ENCODE assay signal across 35 cellular contexts in the genomic region with DNA sequence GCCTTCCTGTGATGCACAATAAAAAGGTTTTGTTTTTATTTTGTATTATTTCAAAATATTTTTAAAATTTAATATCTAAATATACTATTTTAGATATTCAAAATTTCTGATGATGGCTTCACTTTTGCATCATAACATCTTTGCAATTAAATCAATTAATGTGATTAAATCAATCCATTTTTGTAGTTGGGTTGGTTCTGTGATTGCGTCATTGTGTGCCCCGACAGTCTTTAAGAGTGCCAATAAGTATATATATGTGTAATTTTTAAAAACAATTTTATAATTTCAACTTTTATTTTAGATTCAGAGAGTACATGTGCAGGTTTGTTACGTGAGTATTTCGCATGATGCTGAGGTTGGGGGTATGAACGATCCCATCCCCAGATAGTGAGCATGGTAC.
"Had no signal": no experiment of that assay in that cellular context is flagged by ENCODE, and none has a peak within 500 bp of the region (broad histone marks: within the 10 kb centered on the region; RNA-seq: fewer than 3 reads in every experiment).

No MANE protein-coding gene starts in this region.

- H3K27me3 ChIP-seq: MG63 had no signal

- DNase-seq: Kasumi-1, MG63, MM.1S, MV-4-11, NCI-H1048, NCI-H1092, NCI-H1092 treated with DMSO at 0.1 percent for 48 hours, NCI-H1105, NCI-H1105 treated with DMSO at 0.1 percent for 48 hours, NCI-H1417, NCI-H1417 treated with DMSO at 0.1 percent for 48 hours, NCI-H1436, NCI-H1436 treated with DMSO at 0.1 percent for 48 hours, NCI-H146, NCI-H1694, NCI-H1694 treated with DMSO at 0.1 percent for 48 hours, NCI-H187, NCI-H187 treated with DMSO at 0.1 percent for 48 hours, NCI-H1930, NCI-H2029, NCI-H2029 treated with DMSO at 0.1 percent for 48 hours, NCI-H2081, NCI-H2081 treated with DMSO at 0.1 percent for 48 hours, NCI-H2107, NCI-H2171, NCI-H2171 treated with DMSO at 0.1 percent for 48 hours, NCI-H2227 treated with DMSO at 0.1 percent for 48 hours, NCI-H226, NCI-H345, NCI-H446, NCI-H446 treated with DMSO at 0.1 percent for 48 hours, NCI-H510A, NCI-H510A treated with DMSO at 0.1 percent for 48 hours, NCI-H524, NCI-H524 treated with DMSO at 0.1 percent for 48 hours had no signal

- H3K36me3 ChIP-seq: MG63 had no signal

- H3K4me3 ChIP-seq: MG63 had no signal
